8 cellular contexts compared by ENCODE assay signal in genomic region chr2:148814143-148814852, GRCh38.
A peak's percentile ranks its signal among the peaks of the same experiment; 100 is the strongest.
DNase-seq lines count a peak whose midpoint lies in the region; ATAC-seq and TF ChIP-seq lines count a peak whose summit lies in the region.

No MANE protein-coding gene starts in this region.

- ATAC-seq in HG03342 (IDR thresholded peaks at IDR 0.05; ENCODE audit: unreplicated experiment) = peak; percentile 12
- ATAC-seq in HG03521 (IDR thresholded peaks at IDR 0.05; ENCODE audit: unreplicated experiment) = no peak

- H3K36me3 ChIP-seq in neural cell (ENCODE audit: insufficient read depth, low read length) = no peaks in the 10 kb centered on the region

- H3K9me3 ChIP-seq in neural cell (ENCODE audit: low read length) = no peaks in the 10 kb centered on the region

- DNase-seq in GM12864 (ENCODE audit: low read depth) = no peak
- peak; percentile 73 for DNase-seq in astrocyte of the hippocampus (ENCODE audit: low read depth, low spot score)
- DNase-seq in NCI-H2029 (lab: John Stamatoyannopoulos, UW) = no peak
- no peak for DNase-seq in hippocampal formation (lab: John Stamatoyannopoulos, UW)
- no peak for DNase-seq in occipital lobe (lab: John Stamatoyannopoulos, UW)

- H3K4me3 ChIP-seq in GM12864 (ENCODE audit: low read depth, low read length) (peak overlapping the region; percentile 15; the same call in 1 of the 2 replicates), neural cell (ENCODE audit: low read length) (no peak overlapping the region)

- H3K4me2 ChIP-seq in neural cell (ENCODE audit: low read length) = no peak overlapping the region

- no peak for TF ChIP-seq CTCF in GM12864 (IDR thresholded peaks at IDR 0.05; ENCODE audit: low read depth, low read length, missing control alignments)
- no peak for TF ChIP-seq CTCF in neural cell (IDR thresholded peaks at IDR 0.05; ENCODE audit: poor library complexity, severe bottlenecking)

- peaks cover 9% of the 10 kb centered on the region for H3F3A ChIP-seq in neural cell (ENCODE audit: insufficient read depth, low read length, poor library complexity, severe bottlenecking)

- no peak for TF ChIP-seq EP300 in neural cell (conservative IDR thresholded peaks at IDR 0.05; ENCODE audit: poor library complexity, severe bottlenecking)

- H3K79me2 ChIP-seq in neural cell (replicated peaks; ENCODE audit: insufficient read depth, low read length) = no peaks in the 10 kb centered on the region

- no peaks in the 10 kb centered on the region for H3K27me3 ChIP-seq in neural cell (ENCODE audit: insufficient read depth, low read depth, low read length)

- no peaks in the 10 kb centered on the region for H3K9me2 ChIP-seq in neural cell (ENCODE audit: insufficient read depth, low read length)

- H3K27ac ChIP-seq in neural cell (ENCODE audit: low read length) = peak overlapping the region; percentile 90

- H3K9ac ChIP-seq in neural cell (ENCODE audit: low read length) = no peak overlapping the region

- H4K20me1 ChIP-seq in neural cell (ENCODE audit: insufficient read depth) = no peaks in the 10 kb centered on the region

- no peak overlapping the region for H2AFZ ChIP-seq in neural cell (ENCODE audit: low read depth, low read length)

- TF ChIP-seq RAD21 in neural cell (conservative IDR thresholded peaks at IDR 0.05) = no peak

TF ChIP-seq in neural cell, 6 proteins besides CTCF, POLR2A, EP300 and RAD21:
- TF ChIP-seq POLR2AphosphoS5 (IDR thresholded peaks at IDR 0.05) (no peak), EZH2 (IDR thresholded peaks at IDR 0.05; ENCODE audit: borderline replicate concordance, insufficient read depth, low read length, poor library complexity, severe bottlenecking) (no peak), MXI1 (conservative IDR thresholded peaks at IDR 0.05; ENCODE audit: poor library complexity, severe bottlenecking) (no peak)
